In the genomic region with DNA sequence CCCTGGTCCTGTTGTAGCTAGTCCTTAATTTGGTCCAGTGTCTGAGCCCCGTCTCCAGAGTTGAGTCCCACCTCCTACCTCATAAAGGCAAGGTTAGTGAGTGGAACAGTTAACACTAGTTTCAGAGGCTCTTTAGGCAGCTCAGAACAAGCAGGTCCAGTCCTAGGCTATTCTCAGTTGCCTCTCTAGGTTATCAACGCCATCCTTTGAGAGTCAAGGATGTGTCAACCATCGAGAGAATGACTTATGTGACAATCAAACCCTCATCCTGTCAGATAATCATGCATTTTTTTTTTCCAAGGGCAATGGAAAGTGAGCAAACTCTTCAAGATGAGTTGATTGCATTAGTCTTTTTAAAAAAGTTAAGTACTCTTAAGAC, we compare ENCODE assay signal across 13 cellular contexts.
DNase-seq lines count a peak whose midpoint lies in the region; ATAC-seq, FAIRE-seq and TF ChIP-seq lines count a peak whose summit lies in the region.
"Had no signal": no experiment of that assay in that cellular context is flagged by ENCODE, and none has a peak within 500 bp of the region (broad histone marks: within the 10 kb centered on the region; RNA-seq: fewer than 3 reads in every experiment).

No MANE protein-coding gene starts in this region.

- H3K9me3 ChIP-seq in left ventricle myocardium inferior (replicated peaks) (peaks cover 9% of the 10 kb centered on the region), skeletal muscle satellite cell (replicated peaks; ENCODE audit: low read length) (no peaks in the 10 kb centered on the region), kidney (ENCODE audit: control insufficient read depth in 1 of 2, low read length in 2 of 2) (peaks cover 0 to 2% of the 10 kb centered on the region in 2 donors)
- H3K9me3 ChIP-seq: neutrophil had no signal

- no peaks in the 10 kb centered on the region for H3K4me1 Mint-ChIP-seq in activated T-helper 17 cell treated with anti-CD3 and anti-CD28 coated beads, Interleukin-2, amount 50 U/mL, for 72 hours

- H3K27me3 ChIP-seq in left ventricle myocardium inferior (ENCODE audit: low read depth) (no peaks in the 10 kb centered on the region), skeletal muscle satellite cell (ENCODE audit: control insufficient read depth, insufficient read depth, low read length) (no peaks in the 10 kb centered on the region)

- H3K27me3 Mint-ChIP-seq in activated T-helper 17 cell treated with anti-CD3 and anti-CD28 coated beads, Interleukin-2, amount 50 U/mL, for 72 hours = peaks cover 12% of the 10 kb centered on the region

- H3K27ac Mint-ChIP-seq in activated T-helper 17 cell treated with anti-CD3 and anti-CD28 coated beads, Interleukin-2, amount 50 U/mL, for 72 hours = no peak overlapping the region

- H3K4me1 ChIP-seq in left ventricle myocardium inferior (peaks cover 26% of the 10 kb centered on the region), skeletal muscle satellite cell (ENCODE audit: control insufficient read depth, insufficient read depth, low read length) (peaks cover 13% of the 10 kb centered on the region), kidney (ENCODE audit: control insufficient read depth in 1 of 2, insufficient read depth in 1 of 2, low read depth in 1 of 2, low read length in 2 of 2) (peaks cover 0 to 4% of the 10 kb centered on the region in 2 donors)

- H3K9ac ChIP-seq in skeletal muscle satellite cell (ENCODE audit: low read depth, low read length) (no peak overlapping the region), kidney (ENCODE audit: low read length in 2 of 2) (no peak overlapping the region)

- H3K9me3 Mint-ChIP-seq in activated T-helper 17 cell treated with anti-CD3 and anti-CD28 coated beads, Interleukin-2, amount 50 U/mL, for 72 hours = peaks cover 4% of the 10 kb centered on the region

- no peak overlapping the region for H3K4me3 ChIP-seq in left ventricle myocardium inferior
- H3K4me3 ChIP-seq in skeletal muscle satellite cell (ENCODE audit: low read length) = no peak overlapping the region
- H3K4me3 ChIP-seq in kidney (ENCODE audit: low read length in 2 of 2) = no peak overlapping the region

- H3K36me3 Mint-ChIP-seq in activated T-helper 17 cell treated with anti-CD3 and anti-CD28 coated beads, Interleukin-2, amount 50 U/mL, for 72 hours (ENCODE audit: low read depth) = no peaks in the 10 kb centered on the region

- H3K36me3 ChIP-seq in left ventricle myocardium inferior (no peaks in the 10 kb centered on the region), skeletal muscle satellite cell (ENCODE audit: insufficient read depth, low read length) (no peaks in the 10 kb centered on the region), kidney (ENCODE audit: control insufficient read depth in 1 of 2, insufficient read depth in 2 of 2, low read length in 2 of 2) (no peaks in the 10 kb centered on the region)
- H3K36me3 ChIP-seq: neutrophil had no signal

- H3K4me2 ChIP-seq in skeletal muscle satellite cell (ENCODE audit: low read length) = peak overlapping the region; percentile 76

- no peak for TF ChIP-seq POLR2A in GM12891 (IDR thresholded peaks at IDR 0.05; ENCODE audit: low read depth, low read length)

- H3K27ac ChIP-seq in left ventricle myocardium inferior (replicated peaks) (peak overlapping the region; percentile 71), kidney (ENCODE audit: low read depth in 2 of 2, low read length in 2 of 2) (no peak overlapping the region)
- H3K27ac ChIP-seq: neutrophil had no signal

- ATAC-seq in activated T-helper 17 cell treated with anti-CD3 and anti-CD28 coated beads, Interleukin-2, amount 50 U/mL, for 72 hours (replicated peaks) = peak; percentile 25
- ATAC-seq in GM21528 (IDR thresholded peaks at IDR 0.05; ENCODE audit: low FRiP score, unreplicated experiment) = no peak

- FAIRE-seq in GM12891 (lab: Jason Lieb, UNC) (peak; percentile 5), kidney (lab: Jason Lieb, UNC) (no peak)
- FAIRE-seq: urothelium cell line had no signal

- no peak overlapping the region for H3K4me3 Mint-ChIP-seq in activated T-helper 17 cell treated with anti-CD3 and anti-CD28 coated beads, Interleukin-2, amount 50 U/mL, for 72 hours

- intact Hi-C loops in left ventricle myocardium inferior (cut with micrococcal nuclease) = no loop called here
- intact Hi-C loops in kidney (cut with DNase I) = no loop called here

- TF ChIP-seq CTCF in left ventricle myocardium inferior (IDR thresholded peaks at IDR 0.05; ENCODE audit: borderline replicate concordance) (no peak), kidney (IDR thresholded peaks at IDR 0.05; ENCODE audit: borderline replicate concordance, extremely low read depth, insufficient read depth) (no peak)

- DNase-seq in GM12891 (ENCODE audit: insufficient read length, low spot score) (no peak), left ventricle myocardium inferior (no peak), kidney (no peak), kidney glomerular epithelial cell (lab: John Stamatoyannopoulos, UW) (no peak), cerebellar nuclear complex (lab: John Stamatoyannopoulos, UW) (no peak)
- DNase-seq: activated CD8-positive, alpha-beta memory T cell treated with anti-CD3 and anti-CD28 coated beads for 24 hours; activated effector memory CD4-positive, alpha-beta T cell treated with Interleukin-2 at 50 U/mL for 16 hours; effector CD8-positive, alpha-beta T cell had no signal

TF ChIP-seq in GM12891, 5 proteins besides CTCF, POLR2A, EP300 and RAD21:
- no peak for TF ChIP-seq POLR2AphosphoS5 (IDR thresholded peaks at IDR 0.05; ENCODE audit: low read depth, low read length)
- no peak for TF ChIP-seq SPI1 (IDR thresholded peaks at IDR 0.05; ENCODE audit: low read depth, low read length)
- TF ChIP-seq POU2F2 (IDR thresholded peaks at IDR 0.05; ENCODE audit: low read depth, low read length) = no peak
- no peak for TF ChIP-seq PAX5 (IDR thresholded peaks at IDR 0.05; ENCODE audit: insufficient read depth, low read length, severe bottlenecking)
- TF ChIP-seq TAF1 (IDR thresholded peaks at IDR 0.05; ENCODE audit: low read depth, low read length) = no peak
TF ChIP-seq in GM12891: peak in this region for 0.
